ENCODE assay signal across 23 cellular contexts in genomic region chr5:152119091-152119490, GRCh38.
"Had no signal": no experiment of that assay in that cellular context is flagged by ENCODE, and none has a peak within 500 bp of the region (broad histone marks: within the 10 kb centered on the region; RNA-seq: fewer than 3 reads in every experiment).

No MANE protein-coding gene starts in this region.

- ATAC-seq: activated T-helper 17 cell treated with anti-CD3 and anti-CD28 coated beads, Interleukin-2, amount 50 U/mL, for 72 hours had no signal

- H3K36me3 ChIP-seq: MG63 had no signal

- H3K27me3 ChIP-seq: MG63 had no signal

- H3K4me3 ChIP-seq: MG63, SK-N-MC had no signal

- H3K27ac ChIP-seq: SK-N-MC, VCaP had no signal

- DNase-seq: activated CD4-positive, alpha-beta memory T cell treated with anti-CD3 and anti-CD28 coated beads for 36 hours; activated CD4-positive, alpha-beta T cell treated with anti-CD3 and anti-CD28 coated beads, Interleukin-2, amount 10 ng/mL, durations not matched to agents 7 days and 5 days; activated CD4-positive, CD25-positive, alpha-beta regulatory T cell; activated CD8-positive, alpha-beta memory T cell treated with anti-CD3 and anti-CD28 coated beads for 24 hours; activated gamma-delta T cell; activated naive CD4-positive, alpha-beta T cell treated with anti-CD3 and anti-CD28 coated beads for 36 hours; activated T-cell treated with anti-CD3 and anti-CD28 coated beads for 4 hours; activated T-cell treated with anti-CD3 and anti-CD28 coated beads, Interleukin-2, amount 50 U/mL, for 48 hours; KBM-7; MG63; MV-4-11; NCI-H1105; NCI-H1436; NCI-H187 treated with DMSO at 0.1 percent for 48 hours; NCI-H2081 treated with DMSO at 0.1 percent for 48 hours; NCI-H2171 treated with DMSO at 0.1 percent for 48 hours; NCI-H226; NCI-H82; SIG-M5; T-helper 1 cell had no signal
